ENCODE assay signal across 8 cellular contexts in the genomic region with DNA sequence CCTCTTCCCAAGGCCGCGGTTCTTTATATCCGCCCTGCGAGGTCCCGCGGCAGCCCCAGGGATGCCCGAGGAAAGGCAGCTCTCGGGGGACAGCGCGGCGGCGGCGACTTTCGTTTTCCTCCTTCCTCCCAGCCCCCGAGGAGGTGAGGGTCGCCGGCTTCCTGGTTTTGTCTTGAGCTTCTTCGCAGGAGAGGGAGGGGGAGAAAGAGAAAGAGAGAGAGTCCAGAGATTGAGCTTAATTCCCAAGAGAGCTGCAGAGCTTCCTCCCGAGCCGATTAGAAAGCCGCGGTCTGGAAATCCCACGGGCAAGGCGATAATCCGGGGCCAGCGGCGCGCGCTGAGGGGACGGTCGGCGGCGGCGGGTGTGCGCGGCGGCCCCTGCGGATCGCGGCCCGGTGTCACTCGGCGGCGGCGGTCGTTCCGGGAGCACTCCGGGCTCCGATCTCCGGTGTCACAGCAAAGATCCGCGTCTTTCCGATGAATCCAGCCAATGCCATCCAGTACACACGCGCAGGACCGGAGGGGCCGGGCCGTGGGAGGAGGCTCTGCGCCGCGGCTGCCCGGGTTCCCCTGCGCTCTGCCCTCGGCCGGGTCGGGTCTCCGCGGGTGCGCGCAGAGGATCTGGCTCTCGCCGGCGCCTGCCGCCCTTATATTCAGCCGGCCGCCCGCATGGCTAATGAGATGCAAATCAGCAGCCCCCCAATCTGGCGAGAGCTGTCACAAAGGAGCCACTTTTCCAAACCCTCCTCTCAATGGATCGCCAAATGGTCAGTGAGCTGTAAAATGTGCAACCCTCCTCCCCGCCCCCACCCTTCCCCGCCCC. TPM values are rescaled to one million over a fixed set of nuclear protein-coding genes. Genes with fewer than 3 reads are reported as not detected.
A peak's percentile ranks its signal among the peaks of the same experiment; 100 is the strongest.
DNase-seq lines count a peak whose midpoint lies in the region; ATAC-seq and TF ChIP-seq lines count a peak whose summit lies in the region.

Gene DLL1 (minus strand): TSS at position 773 of the 823 bp plus-strand sequence. CDS start 939 bp downstream, outside the sequence.

- TF ChIP-seq CTCF in cardiac fibroblast (IDR thresholded peaks at IDR 0.05; ENCODE audit: low read depth, low read length): no peak

- peaks cover 56% of the 10 kb centered on the region for H3K4me1 ChIP-seq in HUES6 (ENCODE audit: control insufficient read depth, insufficient read depth, low read length)
- peaks cover 19% of the 10 kb centered on the region for H3K4me1 ChIP-seq in skeletal muscle satellite cell (ENCODE audit: control insufficient read depth, insufficient read depth, low read length)

- H3K27ac ChIP-seq in HUES6 (ENCODE audit: low read depth, low read length): no peak within 1 kb of the TSS

- H3K36me3 ChIP-seq in HUES6 (ENCODE audit: control insufficient read depth, insufficient read depth, low read length) (no peaks in the 10 kb centered on the region), skeletal muscle satellite cell (ENCODE audit: insufficient read depth, low read length) (no peaks in the 10 kb centered on the region)

- H3K4me2 ChIP-seq in skeletal muscle satellite cell (ENCODE audit: low read length): peak within 1 kb of the TSS; percentile 85

- peak within 1 kb of the TSS; percentile 71 for H3K4me3 ChIP-seq in HUES6 (ENCODE audit: low read depth, low read length)
- peak within 1 kb of the TSS; percentile 62 to 76 for H3K4me3 ChIP-seq in cardiac fibroblast (replicated peaks in 1 of 2; ENCODE audit: low read depth in 2 of 2, low read length in 2 of 2)
- H3K4me3 ChIP-seq in skeletal muscle satellite cell (ENCODE audit: low read length): peak within 1 kb of the TSS; percentile 90

- peaks cover 99% of the 10 kb centered on the region for H3K27me3 ChIP-seq in HUES6 (ENCODE audit: control insufficient read depth, insufficient read depth, low read length)
- peaks cover 71% of the 10 kb centered on the region for H3K27me3 ChIP-seq in skeletal muscle satellite cell (ENCODE audit: control insufficient read depth, insufficient read depth, low read length)

- H3K9ac ChIP-seq in HUES6 (ENCODE audit: low read length) (no peak within 1 kb of the TSS), skeletal muscle satellite cell (ENCODE audit: low read depth, low read length) (peak within 1 kb of the TSS; percentile 67)

- H3K9me3 ChIP-seq in HUES6 (ENCODE audit: control insufficient read depth, insufficient read depth, low read depth, low read length) (no peaks in the 10 kb centered on the region), skeletal muscle satellite cell (replicated peaks; ENCODE audit: low read length) (no peaks in the 10 kb centered on the region)

- no peak for ATAC-seq in HG02852 (IDR thresholded peaks at IDR 0.05; ENCODE audit: unreplicated experiment)

- DNase-seq in D341Med (ENCODE audit: low spot score) (peak; percentile 86), SHP77 treated with DMSO at 0.1 percent for 48 hours (lab: John Stamatoyannopoulos, UW) (peak; percentile 50), cardiac fibroblast (ENCODE audit: low read depth in 2 of 2) (peak; percentile 44 to 46), islet precursor cell (peak; percentile 67), RPMI8226 (no peak)

RNA-seq across cellular contexts. Expression of gene DLL1, which starts in this region (rescaled TPM):
- 0.25 and 1.3 TPM in 2 replicates for total RNA-seq in skeletal muscle satellite cell (2012; rRNA removed)
